Comparison of ENCODE assay signal across 8 cellular contexts in genomic region chr21:32543056-32543455, GRCh38. TPM values are rescaled to one million over a fixed set of nuclear protein-coding genes. Genes with fewer than 3 reads are reported as not detected.
DNase-seq lines count a peak whose midpoint lies in the region; ATAC-seq, FAIRE-seq and TF ChIP-seq lines count a peak whose summit lies in the region.
"Not testable (repeated sequence)": the region's sequence is repeated elsewhere in the genome, so short reads cannot be mapped to it uniquely, and the experiment has no call there.
"Had no signal": no experiment of that assay in that cellular context is flagged by ENCODE, and none has a peak within 500 bp of the region (broad histone marks: within the 10 kb centered on the region; RNA-seq: fewer than 3 reads in every experiment).

No MANE protein-coding gene starts in this region.

- not testable (repeated sequence) for H3K4me3 ChIP-seq in HEK293 (ENCODE audit: low read depth, low read length); K562

- not testable (repeated sequence) for H3K27ac ChIP-seq in HEK293 (ENCODE audit: extremely low read depth, low read depth, low read length); K562 (ENCODE audit: extremely low read depth, low read depth, low read length)

- H3K4me1 ChIP-seq in HEK293 (ENCODE audit: control insufficient read depth, insufficient read depth, low read length), result not testable (repeated sequence)
- peaks cover 7 to 29% of the 10 kb centered on the region in 2 experiments; a peak in 4 of 5 replicates for H3K4me1 ChIP-seq in K562 (replicated peaks in 1 of 2; ENCODE audit: control insufficient read depth in 2 of 2, insufficient read depth in 2 of 2, low read length in 2 of 2)

- POLR2A ChIA-PET in HEK293 (lab: Yijun Ruan, JAX); K562 (lab: Yijun Ruan, JAX): not testable (repeated sequence)

- not testable (repeated sequence) for H3K9me3 ChIP-seq in HEK293 (ENCODE audit: control insufficient read depth, insufficient read depth, low read depth, low read length); K562 (replicated peaks; ENCODE audit: control insufficient read depth, insufficient read depth, low read depth, low read length)

- not testable (repeated sequence) for ATAC-seq in K562

- H4K20me1 ChIP-seq in K562 (replicated peaks; ENCODE audit: control insufficient read depth, insufficient read depth, low read length), result not testable (repeated sequence)

- H3K4me2 ChIP-seq in K562 (ENCODE audit: insufficient read depth, low read length), result not testable (repeated sequence)

- H2AFZ ChIP-seq in K562 (ENCODE audit: low read depth, low read length), result not testable (repeated sequence)

- H3K9ac ChIP-seq in K562 (ENCODE audit: insufficient read depth in 1 of 2, low read depth in 2 of 2, low read length in 2 of 2), result not testable (repeated sequence)

- WGBS in K562 (ENCODE audit: insufficient coverage, low coverage, missing lambda C conversion rate), result no CpG with 5 or more reads among the region's 2 CpGs

- not testable (repeated sequence) for H3K27me3 ChIP-seq in K562 (ENCODE audit: control insufficient read depth in 2 of 2, insufficient read depth in 2 of 2, low read length in 2 of 2)

- H3K79me2 ChIP-seq in K562 (ENCODE audit: control insufficient read depth, insufficient read depth, low read length), result not testable (repeated sequence)

- TF ChIP-seq EP300 in K562 (IDR thresholded peaks at IDR 0.05; ENCODE audit: low read length), result not testable (repeated sequence)

- FAIRE-seq in K562 (lab: Jason Lieb, UNC), result not testable (repeated sequence)

- intact Hi-C loops in K562 (cut with micrococcal nuclease), result not testable (repeated sequence)

- in situ Hi-C loops in K562 (cut with MboI), result not testable (repeated sequence)

- not testable (repeated sequence) for DNase-seq in K562 (ENCODE audit: extremely low read depth in 1 of 4, low spot score in 3 of 4)

- TF ChIP-seq RAD21 in K562 (CRISPR knock-in tag; conservative IDR thresholded peaks at IDR 0.05 in 1 of 2, IDR thresholded peaks at IDR 0.05 in 1 of 2), result not testable (repeated sequence)

- H3K36me3 ChIP-seq in HEK293 (ENCODE audit: control insufficient read depth in 2 of 2, insufficient read depth in 1 of 2, low read length in 2 of 2); K562 (ENCODE audit: control insufficient read depth, insufficient read depth, low read length): not testable (repeated sequence)

- not testable (repeated sequence) for BruUV-seq in K562 (replicated peaks; lab: Mats Ljungman, UMichigan)

- not testable (repeated sequence) for TF ChIP-seq CTCF in HEK293 (tag by site-specific recombination; IDR thresholded peaks at IDR 0.05); K562 (IDR thresholded peaks at IDR 0.05 in 2 of 3, conservative IDR thresholded peaks at IDR 0.05 in 1 of 3; ENCODE audit: insufficient read depth in 2 of 3, low read depth in 1 of 3, low read length in 3 of 3)

- H3K9me1 ChIP-seq in K562 (ENCODE audit: control insufficient read depth, insufficient read depth, low read length), result not testable (repeated sequence)

- CTCF ChIA-PET in HEK293 (lab: Yijun Ruan, JAX), result interaction anchor here (0.7 kb wide), 1 partner anchor 65 kb away, joined by 3 read pairs; no protein-coding TSS in a partner anchor
- CTCF ChIA-PET in K562 (lab: Yijun Ruan, JAX; ENCODE audit: low intra/inter-chr PET ratio), result not testable (repeated sequence)

- TF ChIP-seq POLR2A in K562 (conservative IDR thresholded peaks at IDR 0.05), result not testable (repeated sequence)

TF ChIP-seq in HEK293, 187 proteins besides CTCF, POLR2A, EP300 and RAD21:
- peak; percentile 94 for TF ChIP-seq ZNF146 (tag by site-specific recombination; IDR thresholded peaks at IDR 0.05)

TF ChIP-seq in K562, 482 proteins besides CTCF, POLR2A, EP300 and RAD21:
- peak; percentile 82 for TF ChIP-seq BCOR (IDR thresholded peaks at IDR 0.05)
- peak; percentile 33 for TF ChIP-seq ZNF146 (CRISPR knock-in tag; IDR thresholded peaks at IDR 0.05; ENCODE audit: unreplicated experiment)
- peak; percentile 10 to 50; a peak in 1 of 4 replicates for TF ChIP-seq KDM1A (IDR thresholded peaks at IDR 0.05)

RNA-seq across cellular contexts. Expression of gene TCP10L, which starts 42.3 kb away (rescaled TPM):
- total RNA-seq in K562 (2011; cell fraction: chromatin; rRNA removed; ENCODE audit: low replicate concordance), result 0.30 and 0.55 TPM in 2 replicates
- not detected in 2 replicates for total RNA-seq in K562 (2011; cell fraction: nucleolus; rRNA removed)
- 0.37 TPM in 1 of 2 replicates, not detected in the other for total RNA-seq in K562 (2011; cell fraction: nucleoplasm; rRNA removed)
- total RNA-seq in K562 (2014; rRNA removed) (1.2 TPM in 1 of 2 replicates, not detected in the other), K562 (2014; rRNA removed; fragmentation: Illumina TruSeq; extraction: Trizol) (0.77 and 0.91 TPM in 2 replicates), K562 (2015; rRNA removed; fragmentation: Illumina TruSeq; extraction: Trizol) (0.53 and 0.87 TPM in 2 replicates), K562 (2021) (0.49 and 0.58 TPM in 2 replicates)
- polyA plus RNA-seq in K562 (2011; rRNA removed) (0.19 and 0.38 TPM in 2 replicates), K562 (2014; fragmentation: Illumina TruSeq; extraction: Trizol) (0.21 and 0.34 TPM in 2 replicates), K562 (2014; fragmentation: Nextera tagmentation; extraction: Ambion mirVana) (under 1 TPM; 0.56 to 0.68 TPM), K562 (2014; rRNA removed) (0.76 TPM in 1 of 2 replicates, not detected in the other)
- polyA plus RNA-seq in K562 (2011; cell fraction: cytosol; rRNA removed), result 0.18 and 0.22 TPM in 2 replicates
- polyA plus RNA-seq in K562 (2011; cell fraction: nucleus; rRNA removed), result 0.25 TPM in 1 of 2 replicates, not detected in the other
- polyA plus RNA-seq in K562 (2012), result 0.89 and 3.0 TPM in 2 replicates
- polyA minus RNA-seq in K562 (2011; rRNA and poly(A)+ RNA removed), result 0.39 TPM in 2 replicates
- polyA minus RNA-seq in K562 (2011; cell fraction: cytosol; rRNA and poly(A)+ RNA removed), result not detected in 2 replicates
- polyA minus RNA-seq in K562 (2011; cell fraction: nucleus; rRNA and poly(A)+ RNA removed), result 0.22 TPM in 1 of 2 replicates, not detected in the other
- total RNA-seq: A172; Caco-2; Calu3; CD8-positive, alpha-beta memory T cell; CD8-positive, alpha-beta T cell had no signal
- polyA plus RNA-seq: BJ had no signal
